Comparison of ENCODE assay signal across 1 cellular context in the genomic region with DNA sequence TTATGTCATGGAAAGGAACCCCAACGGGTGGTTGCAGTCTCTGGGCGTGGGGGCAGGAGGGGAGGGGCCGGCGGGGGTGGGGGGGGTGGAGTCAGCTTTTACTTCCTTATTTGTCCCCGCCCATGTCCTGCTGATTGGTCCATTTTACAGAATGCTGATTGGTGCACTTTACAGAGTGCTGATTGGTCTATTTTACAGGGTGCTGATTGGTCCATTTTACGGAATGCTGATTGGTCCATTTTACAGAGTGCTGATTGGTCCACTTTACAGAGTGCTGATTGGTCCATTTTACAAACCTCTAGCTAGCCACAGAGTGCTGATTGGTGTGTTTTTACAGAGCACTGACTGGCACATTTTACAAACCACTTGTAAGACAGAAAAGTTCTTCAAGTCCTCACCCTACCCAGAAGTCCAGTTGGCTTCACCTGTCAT.
A peak's percentile ranks its signal among the peaks of the same experiment; 100 is the strongest.
TF ChIP-seq lines count a peak whose summit lies in the region.

No MANE protein-coding gene starts in this region.

TF ChIP-seq in GM12878, 131 proteins besides CTCF, POLR2A, EP300 and RAD21:
- peak; percentile 42 for TF ChIP-seq SP1 (IDR thresholded peaks at IDR 0.05; ENCODE audit: low read depth, low read length)
